Comparison of ENCODE assay signal across 25 cellular contexts in genomic region chr5:141810702-141811101, GRCh38.
"Had no signal": no experiment of that assay in that cellular context is flagged by ENCODE, and none has a peak within 500 bp of the region (broad histone marks: within the 10 kb centered on the region; RNA-seq: fewer than 3 reads in every experiment).

No MANE protein-coding gene starts in this region.

- H3K27ac Mint-ChIP-seq: activated CD4-positive, alpha-beta T cell treated with anti-CD3 and anti-CD28 coated beads for 36 hours; activated CD4-positive, alpha-beta T cell treated with anti-CD3 and anti-CD28 coated beads, Interleukin-2, amount 10 ng/mL, durations not matched to agents 7 days and 5 days; activated CD8-positive, alpha-beta T cell treated with anti-CD3 and anti-CD28 coated beads, Interleukin-2, amount 10 ng/mL, durations not matched to agents 7 days and 5 days; activated naive CD4-positive, alpha-beta T cell treated with anti-CD3 and anti-CD28 coated beads, Interleukin-2, amount 10 ng/mL, durations not matched to agents 7 days and 5 days; activated naive CD8-positive, alpha-beta T cell; activated naive CD8-positive, alpha-beta T cell treated with anti-CD3 and anti-CD28 coated beads, Interleukin-2, amount 50 U/mL, for 24 hours; activated T-cell treated with anti-CD3 and anti-CD28 coated beads, Interleukin-2, amount 50 U/mL, for 24 hours; activated T-helper 2 cell treated with anti-CD3 and anti-CD28 coated beads, Interferon-gamma antibody, Interleukin-2, Interleukin-4, amounts not matched to agents 10 μg/mL and 5 μg/mL and 100 μg/mL, durations not matched to agents 14 hours and 24 hours and 36 hours had no signal

- H3K36me3 Mint-ChIP-seq: activated naive CD4-positive, alpha-beta T cell treated with anti-CD3 and anti-CD28 coated beads, Interleukin-2, amount 10 ng/mL, durations not matched to agents 7 days and 5 days; activated naive CD8-positive, alpha-beta T cell; brain had no signal

- H3K4me3 Mint-ChIP-seq: activated CD4-positive, alpha-beta T cell treated with anti-CD3 and anti-CD28 coated beads for 36 hours; activated CD4-positive, alpha-beta T cell treated with anti-CD3 and anti-CD28 coated beads, Interleukin-2, amount 10 ng/mL, durations not matched to agents 7 days and 5 days; activated CD8-positive, alpha-beta T cell treated with anti-CD3 and anti-CD28 coated beads, Interleukin-2, amount 10 ng/mL, durations not matched to agents 7 days and 5 days; activated naive CD4-positive, alpha-beta T cell treated with anti-CD3 and anti-CD28 coated beads, Interleukin-2, amount 10 ng/mL, durations not matched to agents 7 days and 5 days; activated naive CD8-positive, alpha-beta T cell; activated naive CD8-positive, alpha-beta T cell treated with anti-CD3 and anti-CD28 coated beads, Interleukin-2, amount 50 U/mL, for 24 hours; activated T-cell treated with anti-CD3 and anti-CD28 coated beads, Interleukin-2, amount 50 U/mL, for 24 hours had no signal

- H3K9me3 ChIP-seq: SJCRH30 had no signal

- H3K4me1 Mint-ChIP-seq: activated CD4-positive, alpha-beta T cell treated with anti-CD3 and anti-CD28 coated beads for 36 hours; activated CD4-positive, alpha-beta T cell treated with anti-CD3 and anti-CD28 coated beads, Interleukin-2, amount 10 ng/mL, durations not matched to agents 7 days and 5 days; activated naive CD4-positive, alpha-beta T cell treated with anti-CD3 and anti-CD28 coated beads, Interleukin-2, amount 10 ng/mL, durations not matched to agents 7 days and 5 days; activated naive CD8-positive, alpha-beta T cell treated with anti-CD3 and anti-CD28 coated beads, Interleukin-2, amount 50 U/mL, for 24 hours had no signal

- ATAC-seq: Panc1 had no signal

- H3K36me3 ChIP-seq: MG63, SJCRH30 had no signal

- DNase-seq: activated CD4-positive, alpha-beta T cell treated with anti-CD3 and anti-CD28 coated beads for 36 hours; activated CD4-positive, alpha-beta T cell treated with anti-CD3 and anti-CD28 coated beads, Interleukin-2, amount 10 ng/mL, durations not matched to agents 7 days and 5 days; activated CD4-positive, alpha-beta T cell treated with anti-CD3 and anti-CD28 coated beads, Interleukin-2, amount 50 U/mL, for 48 hours; activated CD8-positive, alpha-beta T cell treated with anti-CD3 and anti-CD28 coated beads, Interleukin-2, amount 10 ng/mL, durations not matched to agents 7 days and 5 days; activated naive CD4-positive, alpha-beta T cell treated with anti-CD3 and anti-CD28 coated beads, Interleukin-2, amount 10 ng/mL, durations not matched to agents 7 days and 5 days; activated naive CD8-positive, alpha-beta T cell treated with anti-CD3 and anti-CD28 coated beads, Interleukin-2, amount 50 U/mL, for 24 hours; activated T-cell treated with anti-CD3 and anti-CD28 coated beads, Interleukin-2, amount 50 U/mL, for 24 hours; anterior cingulate cortex; cerebellar nuclear complex; MG63; NCI-H1048; NCI-H1105 treated with DMSO at 0.1 percent for 48 hours; NCI-H1694; NCI-H1930; NCI-H2081 treated with DMSO at 0.1 percent for 48 hours; NCI-H226; NCI-H446 treated with DMSO at 0.1 percent for 48 hours; NCI-H524; T1000 had no signal

- H3K9me3 Mint-ChIP-seq: activated CD4-positive, alpha-beta T cell treated with anti-CD3 and anti-CD28 coated beads, Interleukin-2, amount 10 ng/mL, durations not matched to agents 7 days and 5 days; activated naive CD4-positive, alpha-beta T cell treated with anti-CD3 and anti-CD28 coated beads, Interleukin-2, amount 10 ng/mL, durations not matched to agents 7 days and 5 days; activated naive CD8-positive, alpha-beta T cell treated with anti-CD3 and anti-CD28 coated beads, Interleukin-2, amount 50 U/mL, for 24 hours; activated T-cell treated with anti-CD3 and anti-CD28 coated beads, Interleukin-2, amount 50 U/mL, for 24 hours; activated T-helper 2 cell treated with anti-CD3 and anti-CD28 coated beads, Interferon-gamma antibody, Interleukin-2, Interleukin-4, amounts not matched to agents 10 μg/mL and 5 μg/mL and 100 μg/mL, durations not matched to agents 14 hours and 24 hours and 36 hours; brain had no signal

- H3K4me1 ChIP-seq: SJCRH30 had no signal

- H3K27ac ChIP-seq: SJCRH30, SK-N-MC had no signal

- H3K4me3 ChIP-seq: MG63, SJCRH30, SK-N-MC had no signal
